13 cellular contexts compared by ENCODE assay signal in the genomic region with DNA sequence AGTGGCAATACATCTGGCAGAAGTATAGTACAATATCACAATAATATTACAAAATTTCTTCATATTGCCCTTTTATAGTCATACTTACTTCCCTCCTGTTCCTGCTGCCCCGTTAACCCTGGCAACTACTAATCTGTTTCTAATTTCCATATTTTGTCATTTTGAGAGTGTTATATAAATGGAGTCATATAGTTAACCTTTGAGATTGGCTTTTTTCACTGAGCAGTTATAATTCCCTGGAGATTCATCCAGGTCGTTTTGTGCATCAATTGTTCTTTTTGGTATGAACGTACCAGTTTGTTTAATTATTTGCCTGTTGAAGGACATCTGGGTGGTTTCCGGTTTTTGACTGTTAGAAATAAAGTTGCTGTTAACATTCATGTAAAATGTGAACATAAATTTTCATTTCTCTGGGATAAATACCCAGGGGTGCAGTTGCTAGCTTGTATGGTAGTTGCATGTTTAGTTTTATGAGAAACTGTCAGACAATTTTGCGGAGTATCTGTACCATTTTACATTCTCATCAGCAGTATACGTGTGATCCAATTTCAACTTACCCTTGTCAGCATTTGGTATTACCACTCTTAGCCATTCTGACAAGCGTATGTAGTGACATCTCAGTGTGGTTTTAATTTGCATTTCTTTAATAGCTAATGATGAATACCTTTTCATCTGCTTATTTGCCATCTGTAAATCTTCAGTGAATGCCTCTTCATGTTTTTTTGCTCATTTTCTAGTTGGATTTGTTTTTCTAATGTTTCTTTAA. TPM values are rescaled to one million over a fixed set of nuclear protein-coding genes. Genes with fewer than 3 reads are reported as not detected.
DNase-seq lines count a peak whose midpoint lies in the region; ATAC-seq, FAIRE-seq and TF ChIP-seq lines count a peak whose summit lies in the region.
"Had no signal": no experiment of that assay in that cellular context is flagged by ENCODE, and none has a peak within 500 bp of the region (broad histone marks: within the 10 kb centered on the region; RNA-seq: fewer than 3 reads in every experiment).

No MANE protein-coding gene starts in this region.

- H3K4me1 ChIP-seq in keratinocyte (ENCODE audit: control insufficient read depth, extremely low read depth, insufficient read depth, low read length) = peaks cover 5% of the 10 kb centered on the region

- ATAC-seq in GM19467 (IDR thresholded peaks at IDR 0.05; ENCODE audit: unreplicated experiment) (peak; percentile 47), HG03460 (IDR thresholded peaks at IDR 0.05; ENCODE audit: unreplicated experiment) (peak; percentile 62)

- peaks cover 50% of the 10 kb centered on the region for H3K79me2 ChIP-seq in keratinocyte (ENCODE audit: control insufficient read depth, insufficient read depth, low read length)

- no peaks in the 10 kb centered on the region for H3K9me3 ChIP-seq in keratinocyte (ENCODE audit: control insufficient read depth, low read depth, low read length)

- H2AFZ ChIP-seq in keratinocyte (ENCODE audit: control insufficient read depth, low read length) = no peak overlapping the region

- no peaks in the 10 kb centered on the region for H3K27me3 ChIP-seq in keratinocyte (ENCODE audit: control insufficient read depth, extremely low read depth, insufficient read depth, low read length)

- FAIRE-seq in D721Med (lab: Jason Lieb, UNC) = peak; percentile 32
- peak; percentile 26 for FAIRE-seq in keratinocyte (lab: Jason Lieb, UNC)
- no peak for FAIRE-seq in HTR-8/SVneo (lab: Jason Lieb, UNC)

- H3K36me3 Mint-ChIP-seq in activated CD4-positive, alpha-beta T cell treated with anti-CD3 and anti-CD28 coated beads, Interleukin-2, amount 10 ng/mL, durations not matched to agents 24 days and 14 days (ENCODE audit: low read depth) = peaks cover 31% of the 10 kb centered on the region

- no peak overlapping the region for H3K4me3 ChIP-seq in keratinocyte (ENCODE audit: control insufficient read depth in 2 of 3, extremely low read depth in 1 of 3, insufficient read depth in 2 of 3, low read depth in 1 of 3, low read length in 3 of 3)

- H3K27ac Mint-ChIP-seq in activated CD4-positive, alpha-beta T cell treated with anti-CD3 and anti-CD28 coated beads, Interleukin-2, amount 10 ng/mL, durations not matched to agents 24 days and 14 days = no peak overlapping the region
- H3K27ac Mint-ChIP-seq: nephron progenitor cell had no signal

- dilution Hi-C loops in keratinocyte (cut with MboI; ENCODE audit: extremely low pct_ligation_motif_present, low sequenced_read_pairs) = no loop called here

- no peak overlapping the region for H3K9ac ChIP-seq in keratinocyte (ENCODE audit: control insufficient read depth, extremely low read depth, insufficient read depth, low read length)

- no peaks in the 10 kb centered on the region for H3K27me3 Mint-ChIP-seq in activated CD4-positive, alpha-beta T cell treated with anti-CD3 and anti-CD28 coated beads, Interleukin-2, amount 10 ng/mL, durations not matched to agents 24 days and 14 days

- H3K27ac ChIP-seq in keratinocyte (ENCODE audit: control insufficient read depth, insufficient read depth, low read length) = no peak overlapping the region

- intact Hi-C loops in activated CD4-positive, alpha-beta T cell treated with anti-CD3 and anti-CD28 coated beads, Interleukin-2, amount 10 ng/mL, durations not matched to agents 24 days and 14 days (cut with micrococcal nuclease) = loop anchor here (10.0 kb wide), 1 partner anchor 731 kb away; a partner anchor contains a TSS

- in situ Hi-C loops in GM13976 (cut with MboI; ENCODE audit: low sequenced_read_pairs, unreplicated experiment) = no loop called here

- H3K9me1 ChIP-seq in keratinocyte (ENCODE audit: control insufficient read depth, extremely low read depth, insufficient read depth, low read length) = no peaks in the 10 kb centered on the region

- no peaks in the 10 kb centered on the region for H4K20me1 ChIP-seq in keratinocyte (ENCODE audit: control insufficient read depth, extremely low read depth, insufficient read depth, low read length)

- no peak overlapping the region for H3K4me2 ChIP-seq in keratinocyte (ENCODE audit: control insufficient read depth, extremely low read depth, insufficient read depth, low read depth, low read length)

- H3K9me3 Mint-ChIP-seq in activated CD4-positive, alpha-beta T cell treated with anti-CD3 and anti-CD28 coated beads, Interleukin-2, amount 10 ng/mL, durations not matched to agents 24 days and 14 days = peaks cover 6% of the 10 kb centered on the region

- H3K4me3 Mint-ChIP-seq in activated CD4-positive, alpha-beta T cell treated with anti-CD3 and anti-CD28 coated beads, Interleukin-2, amount 10 ng/mL, durations not matched to agents 24 days and 14 days = no peak overlapping the region
- H3K4me3 Mint-ChIP-seq: nephron progenitor cell had no signal

- no peak for TF ChIP-seq CTCF in D721Med (IDR thresholded peaks at IDR 0.05; ENCODE audit: insufficient read depth, missing control alignments)
- TF ChIP-seq CTCF in keratinocyte (optimal IDR thresholded peaks at IDR 0.05 in 1 of 3, IDR thresholded peaks at IDR 0.05 in 1 of 3, conservative IDR thresholded peaks at IDR 0.05 in 1 of 3; ENCODE audit: extremely low read depth in 1 of 3, insufficient read depth in 2 of 3, low read length in 3 of 3) = no peak
- TF ChIP-seq CTCF in GM13976 (IDR thresholded peaks at IDR 0.05; ENCODE audit: borderline replicate concordance, control extremely low read depth, extremely low read depth, insufficient read depth, missing control alignments) = no peak

- DNase-seq in D721Med (ENCODE audit: insufficient read length, low spot score) = no peak
- DNase-seq in keratinocyte (ENCODE audit: low read depth, low spot score) = no peak
- DNase-seq in stimulated activated CD4-positive, alpha-beta T cell treated with anti-CD3 and anti-CD28 coated beads, Interleukin-1b, Interleukin-23, amount 100 ng/mL, for 48 hours = no peak
- no peak for DNase-seq in HTR-8/SVneo (ENCODE audit: insufficient read length, low spot score)
- no peak for DNase-seq in activated CD4-positive, alpha-beta T cell treated with anti-CD3 and anti-CD28 coated beads, Interleukin-2, amount 10 ng/mL, durations not matched to agents 24 days and 14 days
- no peak for DNase-seq in GM13976 (ENCODE audit: low spot score)
- DNase-seq: activated naive CD4-positive, alpha-beta T cell treated with Interleukin-2 at 50 U/mL for 16 hours; cerebellar nuclear complex; NCI-H1092 treated with DMSO at 0.1 percent for 48 hours; nephron progenitor cell; small intestine had no signal

- H3K4me1 Mint-ChIP-seq in activated CD4-positive, alpha-beta T cell treated with anti-CD3 and anti-CD28 coated beads, Interleukin-2, amount 10 ng/mL, durations not matched to agents 24 days and 14 days = peaks cover 37% of the 10 kb centered on the region
- H3K4me1 Mint-ChIP-seq: nephron progenitor cell had no signal

- H3K36me3 ChIP-seq in keratinocyte (ENCODE audit: control insufficient read depth in 2 of 2, extremely low read depth in 1 of 2, insufficient read depth in 2 of 2, low read length in 2 of 2) = no peaks in the 10 kb centered on the region

RNA-seq across cellular contexts. Expression of a gene that starts 32.2 kb away (rescaled TPM):
- polyA plus RNA-seq in keratinocyte = 192 to 319 TPM (median 239 TPM) in 3 replicates
- polyA plus RNA-seq in keratinocyte (2011; ENCODE audit: low read depth) = 184 TPM
- polyA plus RNA-seq in keratinocyte (2011; cell fraction: cytosol; rRNA removed) = 225 and 262 TPM in 2 replicates
- polyA plus RNA-seq in keratinocyte (2011; cell fraction: nucleus; rRNA removed) = 370 and 408 TPM in 2 replicates
- 146 and 323 TPM in 2 replicates for polyA plus RNA-seq in keratinocyte (2012; ENCODE audit: low replicate concordance)
- 130 to 258 TPM (median 162 TPM) in 3 replicates for polyA minus RNA-seq in keratinocyte
- polyA minus RNA-seq in keratinocyte (2011; cell fraction: cytosol; rRNA and poly(A)+ RNA removed) = 91.5 TPM
- polyA minus RNA-seq in keratinocyte (2011; cell fraction: nucleus; rRNA and poly(A)+ RNA removed) = 103 and 179 TPM in 2 replicates
- total RNA-seq in activated CD4-positive, alpha-beta T cell treated with anti-CD3 and anti-CD28 coated beads, Interleukin-2, amount 10 ng/mL, durations not matched to agents 24 days and 14 days = 1.5 and 1.8 TPM in 2 replicates
